In genomic region chr3:105722943-105723556, GRCh38 we compare ENCODE assay signal across 8 cellular contexts.
DNase-seq lines count a peak whose midpoint lies in the region; ATAC-seq lines count a peak whose summit lies in the region.

No MANE protein-coding gene starts in this region.

- H3K36me3 Mint-ChIP-seq in activated T-helper 2 cell treated with anti-CD3 and anti-CD28 coated beads, Interferon-gamma antibody, Interleukin-2, Interleukin-4, amounts not matched to agents 10 μg/mL and 5 μg/mL and 100 μg/mL, durations not matched to agents 14 hours and 24 hours and 36 hours (ENCODE audit: low read depth), result peaks cover 89% of the 10 kb centered on the region

- peaks cover 24% of the 10 kb centered on the region for H3K9me3 Mint-ChIP-seq in activated T-helper 2 cell treated with anti-CD3 and anti-CD28 coated beads, Interferon-gamma antibody, Interleukin-2, Interleukin-4, amounts not matched to agents 10 μg/mL and 5 μg/mL and 100 μg/mL, durations not matched to agents 14 hours and 24 hours and 36 hours

- no peak overlapping the region for H3K4me3 Mint-ChIP-seq in activated T-helper 2 cell treated with anti-CD3 and anti-CD28 coated beads, Interferon-gamma antibody, Interleukin-2, Interleukin-4, amounts not matched to agents 10 μg/mL and 5 μg/mL and 100 μg/mL, durations not matched to agents 14 hours and 24 hours and 36 hours (ENCODE audit: low read depth)

- no peaks in the 10 kb centered on the region for H3K27me3 Mint-ChIP-seq in activated T-helper 2 cell treated with anti-CD3 and anti-CD28 coated beads, Interferon-gamma antibody, Interleukin-2, Interleukin-4, amounts not matched to agents 10 μg/mL and 5 μg/mL and 100 μg/mL, durations not matched to agents 14 hours and 24 hours and 36 hours (ENCODE audit: low read depth)

- peaks cover 21% of the 10 kb centered on the region for H3K4me1 Mint-ChIP-seq in activated T-helper 2 cell treated with anti-CD3 and anti-CD28 coated beads, Interferon-gamma antibody, Interleukin-2, Interleukin-4, amounts not matched to agents 10 μg/mL and 5 μg/mL and 100 μg/mL, durations not matched to agents 14 hours and 24 hours and 36 hours (ENCODE audit: low read depth)

- ATAC-seq in GM18861 (IDR thresholded peaks at IDR 0.05; ENCODE audit: unreplicated experiment) (peak; percentile 100), HG02571 (IDR thresholded peaks at IDR 0.05; ENCODE audit: unreplicated experiment) (peak; percentile 100)

- DNase-seq in Kasumi-1 (lab: John Stamatoyannopoulos, UW) (peak; percentile 65 to 66), kidney tubule cell (ENCODE audit: low spot score) (peak; percentile 18), NCI-H2029 treated with DMSO at 0.1 percent for 48 hours (lab: John Stamatoyannopoulos, UW) (no peak), NCI-H187 (lab: John Stamatoyannopoulos, UW) (no peak), hypothalamus (lab: John Stamatoyannopoulos, UW) (no peak)
- no peak for DNase-seq in activated T-helper 2 cell treated with anti-CD3 and anti-CD28 coated beads, Interferon-gamma antibody, Interleukin-2, Interleukin-4, amounts not matched to agents 10 μg/mL and 5 μg/mL and 100 μg/mL, durations not matched to agents 14 hours and 24 hours and 36 hours (ENCODE audit: low spot score)

- intact Hi-C loops in activated T-helper 2 cell treated with anti-CD3 and anti-CD28 coated beads, Interferon-gamma antibody, Interleukin-2, Interleukin-4, amounts not matched to agents 10 μg/mL and 5 μg/mL and 100 μg/mL, durations not matched to agents 14 hours and 24 hours and 36 hours (cut with micrococcal nuclease), result no loop called here

- no peak overlapping the region for H3K27ac Mint-ChIP-seq in activated T-helper 2 cell treated with anti-CD3 and anti-CD28 coated beads, Interferon-gamma antibody, Interleukin-2, Interleukin-4, amounts not matched to agents 10 μg/mL and 5 μg/mL and 100 μg/mL, durations not matched to agents 14 hours and 24 hours and 36 hours

Comparison
In these comparisons a context has a peak if more than half of its experiments do, and no peak if none do; other contexts are left out.
1. DNase-seq: peak in Kasumi-1 (2 of 2) and kidney tubule cell (single experiment); none in NCI-H2029 treated with DMSO at 0.1 percent for 48 hours (single experiment), NCI-H187 (0 of 2), activated T-helper 2 cell treated with anti-CD3 and anti-CD28 coated beads, Interferon-gamma antibody, Interleukin-2, Interleukin-4, amounts not matched to agents 10 μg/mL and 5 μg/mL and 100 μg/mL, durations not matched to agents 14 hours and 24 hours and 36 hours (single experiment) and hypothalamus (0 of 51).